Comparison of ENCODE assay signal across 22 cellular contexts in genomic region chr4:83625807-83626206, GRCh38.
"Had no signal": no experiment of that assay in that cellular context is flagged by ENCODE, and none has a peak within 500 bp of the region (broad histone marks: within the 10 kb centered on the region; RNA-seq: fewer than 3 reads in every experiment).

No MANE protein-coding gene starts in this region.

- H3K27me3 ChIP-seq: hepatocyte, tibial nerve, uterus had no signal

- H3K27ac ChIP-seq: hepatocyte, tibial nerve had no signal

- H3K4me3 Mint-ChIP-seq: activated T-helper 17 cell treated with anti-CD3 and anti-CD28 coated beads, Interleukin-2, amount 50 U/mL, for 72 hours; immature natural killer cell; neural crest cell; WTC11 had no signal

- H3K4me1 ChIP-seq: tibial nerve had no signal

- H3K9me3 ChIP-seq: uterus had no signal

- H3K36me3 ChIP-seq: tibial nerve, uterus had no signal

- ATAC-seq: activated naive CD4-positive, alpha-beta T cell treated with anti-CD3 and anti-CD28 coated beads, Interleukin-2, amount 50 U/mL, for 72 hours; activated T-helper 17 cell treated with anti-CD3 and anti-CD28 coated beads, Interleukin-2, amount 50 U/mL, for 72 hours; stimulated activated naive CD8-positive, alpha-beta T cell treated with anti-CD3 and anti-CD28 coated beads, Interleukin-15, Interleukin-2, amounts not matched to agents 100 U/mL and 50 U/mL, for 24 hours; WTC11 had no signal

- H3K27ac Mint-ChIP-seq: activated naive CD4-positive, alpha-beta T cell treated with anti-CD3 and anti-CD28 coated beads, Interleukin-2, amount 50 U/mL, for 72 hours; activated T-helper 17 cell treated with anti-CD3 and anti-CD28 coated beads, Interleukin-2, amount 50 U/mL, for 72 hours; immature natural killer cell; WTC11 had no signal

- H3K4me1 Mint-ChIP-seq: activated T-helper 17 cell treated with anti-CD3 and anti-CD28 coated beads, Interleukin-2, amount 50 U/mL, for 72 hours; neural crest cell had no signal

- DNase-seq: activated T-cell treated with anti-CD3 and anti-CD28 coated beads, Interleukin-2, amount 50 U/mL, for 1 hour; aorta; central memory CD4-positive, alpha-beta T cell; effector memory CD4-positive, alpha-beta T cell; immature natural killer cell; kidney glomerular epithelial cell; occipital lobe; posterior cingulate gyrus; retina; stimulated activated CD4-positive, alpha-beta T cell treated with anti-CD3 and anti-CD28 coated beads, Interleukin-12 subunit alpha, Interleukin-12 subunit beta, amount 100 ng/mL, for 4 hours; stimulated activated CD4-positive, alpha-beta T cell treated with anti-CD3 and anti-CD28 coated beads, Interleukin-4, amount 100 ng/mL, for 4 hours; stimulated activated naive CD8-positive, alpha-beta T cell treated with anti-CD3 and anti-CD28 coated beads, Interleukin-15, Interleukin-2, amounts not matched to agents 100 U/mL and 50 U/mL, for 24 hours; substantia nigra; T1000; uterus had no signal

- H3K4me3 ChIP-seq: hepatocyte, tibial nerve, uterus had no signal

- H3K36me3 Mint-ChIP-seq: brain had no signal
